In the genomic region with DNA sequence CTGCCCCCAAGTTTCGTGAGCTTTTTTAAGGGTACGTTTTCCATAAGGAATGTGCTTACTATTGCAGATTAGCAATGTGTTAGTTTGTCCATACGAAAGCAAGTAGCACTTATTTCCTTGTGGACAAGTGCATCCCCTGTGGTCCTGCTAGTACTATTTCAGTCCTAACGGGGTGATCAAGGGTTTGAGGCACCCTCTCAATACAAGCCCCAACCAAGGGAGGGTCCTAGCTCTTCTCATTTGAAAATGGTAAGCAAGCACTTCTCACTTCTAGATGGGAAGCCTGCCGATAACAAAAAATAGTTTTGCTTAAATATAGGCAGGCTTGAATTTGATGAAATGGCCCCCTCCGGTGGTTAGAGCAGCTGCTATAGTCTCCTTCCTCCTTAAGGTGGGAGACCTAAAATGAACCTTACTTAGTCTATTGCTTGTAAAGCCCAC, we compare ENCODE assay signal across 8 cellular contexts.
DNase-seq lines count a peak whose midpoint lies in the region; ATAC-seq and TF ChIP-seq lines count a peak whose summit lies in the region.

No MANE protein-coding gene starts in this region.

- DNase-seq in NCI-H187 (lab: John Stamatoyannopoulos, UW), result peak; percentile 16 to 17
- DNase-seq in NCI-H187 treated with DMSO at 0.1 percent for 48 hours (lab: John Stamatoyannopoulos, UW), result no peak
- DNase-seq in RKO (ENCODE audit: low spot score), result peak; percentile 35
- peak; percentile 56 for DNase-seq in astrocyte of the cerebellum (ENCODE audit: low read depth)
- DNase-seq in iris pigment epithelial cell (ENCODE audit: low read depth), result peak; percentile 70
- peak; percentile 48 for DNase-seq in stimulated activated CD8-positive, alpha-beta memory T cell treated with anti-CD3 and anti-CD28 coated beads, Interleukin-4, amount 100 ng/mL, for 48 hours

- ATAC-seq in HG03159 (IDR thresholded peaks at IDR 0.05; ENCODE audit: unreplicated experiment) (peak; percentile 54), GM21576 (IDR thresholded peaks at IDR 0.05; ENCODE audit: unreplicated experiment) (no peak)

- H3K4me3 ChIP-seq in astrocyte of the cerebellum (ENCODE audit: low read depth, low read length), result no peak overlapping the region

- in situ Hi-C loops in astrocyte of the cerebellum (cut with HindIII; ENCODE audit: low sequenced_read_pairs), result no loop called here

- TF ChIP-seq CTCF in astrocyte of the cerebellum (IDR thresholded peaks at IDR 0.05; ENCODE audit: low read depth, low read length, missing control alignments), result peak; percentile 78
